11 cellular contexts compared by ENCODE assay signal in genomic region chr2:112803691-112804521, GRCh38. TPM values are rescaled to one million over a fixed set of nuclear protein-coding genes. Genes with fewer than 3 reads are reported as not detected.
DNase-seq lines count a peak whose midpoint lies in the region; ATAC-seq, FAIRE-seq and TF ChIP-seq lines count a peak whose summit lies in the region.
"Had no signal": no experiment of that assay in that cellular context is flagged by ENCODE, and none has a peak within 500 bp of the region (broad histone marks: within the 10 kb centered on the region; RNA-seq: fewer than 3 reads in every experiment).

No MANE protein-coding gene starts in this region.

- H3K36me3 ChIP-seq in adipocyte (ENCODE audit: control insufficient read depth, insufficient read depth, low read length, severe bottlenecking) (no peaks in the 10 kb centered on the region), trophoblast cell (ENCODE audit: control insufficient read depth in 1 of 2, insufficient read depth in 2 of 2, low read length in 2 of 2) (no peaks in the 10 kb centered on the region), heart right ventricle (no peaks in the 10 kb centered on the region), kidney (ENCODE audit: control insufficient read depth in 1 of 2, insufficient read depth in 2 of 2, low read length in 2 of 2) (no peaks in the 10 kb centered on the region)
- H3K36me3 ChIP-seq: cardiac muscle cell had no signal

- WGBS in trophoblast cell (ENCODE audit: extremely low coverage, insufficient coverage, insufficient read length): no CpG with 5 or more reads among the region's 5 CpGs
- 71 to 73% methylated on average over 5 of the region's 5 CpGs for WGBS in heart right ventricle, 2 donors

- no peak overlapping the region for H3K18ac ChIP-seq in trophoblast cell (ENCODE audit: low read length)

- no peak overlapping the region for H3K14ac ChIP-seq in trophoblast cell (ENCODE audit: low read length)

- H3K4ac ChIP-seq in trophoblast cell (ENCODE audit: low read depth, low read length): no peak overlapping the region

- H3K9me3 ChIP-seq in adipocyte (ENCODE audit: control insufficient read depth, low read length) (peaks cover 12% of the 10 kb centered on the region), trophoblast cell (ENCODE audit: insufficient read depth, low read depth, low read length) (no peaks in the 10 kb centered on the region), heart right ventricle (peaks cover 0 to 23% (median 0%) of the 10 kb centered on the region in 11 donors), kidney (ENCODE audit: control insufficient read depth in 1 of 2, low read length in 2 of 2) (no peaks in the 10 kb centered on the region)

- H3K4me3 ChIP-seq in adipocyte (ENCODE audit: low read length): no peak overlapping the region
- H3K4me3 ChIP-seq in trophoblast cell (ENCODE audit: low read depth, low read length): no peak overlapping the region
- H3K4me3 ChIP-seq in heart right ventricle: no peak overlapping the region
- no peak overlapping the region for H3K4me3 ChIP-seq in kidney (ENCODE audit: low read length in 2 of 2)
- H3K4me3 ChIP-seq: cardiac muscle cell, psoas muscle had no signal

- no peak overlapping the region for H3K23ac ChIP-seq in trophoblast cell (ENCODE audit: low read length)

- no peak for FAIRE-seq in kidney (lab: Jason Lieb, UNC)

- no peak overlapping the region for H2BK5ac ChIP-seq in trophoblast cell (ENCODE audit: low read depth, low read length, poor library complexity)

- intact Hi-C loops in heart right ventricle (cut with DNase I): no loop called here
- intact Hi-C loops in kidney (cut with DNase I): no loop called here

- no peaks in the 10 kb centered on the region for H3K79me2 ChIP-seq in trophoblast cell (ENCODE audit: control insufficient read depth, insufficient read depth, low read length, poor library complexity)

- no peak overlapping the region for H4K12ac ChIP-seq in trophoblast cell (ENCODE audit: low read depth, low read length)

- H2BK120ac ChIP-seq in trophoblast cell (ENCODE audit: insufficient read depth, low read length, poor library complexity): no peak overlapping the region

- no peak overlapping the region for H3K9ac ChIP-seq in adipocyte (ENCODE audit: low read length)
- H3K9ac ChIP-seq in trophoblast cell (ENCODE audit: low read length): no peak overlapping the region
- H3K9ac ChIP-seq in kidney (ENCODE audit: low read length in 2 of 2): no peak overlapping the region

- H3K4me2 ChIP-seq in trophoblast cell (ENCODE audit: low read length): no peak overlapping the region

- peaks cover 2% of the 10 kb centered on the region for H3K79me1 ChIP-seq in trophoblast cell (ENCODE audit: low read length)

- H3K27ac ChIP-seq in trophoblast cell (ENCODE audit: low read depth, low read length) (peak overlapping the region; percentile 72), heart right ventricle (no peak overlapping the region), kidney (ENCODE audit: low read depth in 2 of 2, low read length in 2 of 2) (no peak overlapping the region)
- H3K27ac ChIP-seq: cardiac muscle cell, psoas muscle had no signal

- no peaks in the 10 kb centered on the region for H3K4me1 ChIP-seq in adipocyte (ENCODE audit: control insufficient read depth, insufficient read depth, low read length)
- peaks cover 0 to 3% of the 10 kb centered on the region in 2 experiments for H3K4me1 ChIP-seq in trophoblast cell (ENCODE audit: control insufficient read depth in 1 of 2, insufficient read depth in 2 of 2, low read length in 2 of 2)
- peaks cover 0 to 6% (median 0%) of the 10 kb centered on the region in 9 donors for H3K4me1 ChIP-seq in heart right ventricle
- H3K4me1 ChIP-seq in kidney (ENCODE audit: control insufficient read depth in 1 of 2, insufficient read depth in 1 of 2, low read depth in 1 of 2, low read length in 2 of 2): no peaks in the 10 kb centered on the region
- H3K4me1 ChIP-seq: psoas muscle had no signal

- H4K8ac ChIP-seq in trophoblast cell (ENCODE audit: low read depth, low read length): no peak overlapping the region

- H2AFZ ChIP-seq in trophoblast cell (ENCODE audit: insufficient read depth, low read length, poor library complexity): no peak overlapping the region

- DNase-seq in adipocyte (ENCODE audit: low read depth): peak; percentile 59
- DNase-seq in trophoblast cell: peak; percentile 46 to 90
- DNase-seq in heart right ventricle: no peak
- no peak for DNase-seq in H4 (ENCODE audit: low spot score)
- DNase-seq in SIG-M5 (lab: John Stamatoyannopoulos, UW): no peak
- DNase-seq in kidney: no peak
- DNase-seq: psoas muscle, T-helper 9 cell had no signal

- TF ChIP-seq CTCF in heart right ventricle (IDR thresholded peaks at IDR 0.05) (no peak), kidney (IDR thresholded peaks at IDR 0.05; ENCODE audit: borderline replicate concordance, extremely low read depth, insufficient read depth) (no peak)

- H2BK12ac ChIP-seq in trophoblast cell (ENCODE audit: low read length): no peak overlapping the region

- no peak overlapping the region for H2AK5ac ChIP-seq in trophoblast cell (ENCODE audit: low read length)

- ATAC-seq in GM19043 (IDR thresholded peaks at IDR 0.05; ENCODE audit: low read depth, unreplicated experiment) (peak; percentile 47), HG03442 (IDR thresholded peaks at IDR 0.05; ENCODE audit: unreplicated experiment) (peak; percentile 44), heart right ventricle (no peak)
- ATAC-seq: psoas muscle had no signal

- H3K27me3 ChIP-seq in adipocyte (replicated peaks; ENCODE audit: control insufficient read depth, insufficient read depth, low read length) (no peaks in the 10 kb centered on the region), trophoblast cell (ENCODE audit: insufficient read depth, low read length) (no peaks in the 10 kb centered on the region), heart right ventricle (no peaks in the 10 kb centered on the region)
- H3K27me3 ChIP-seq: cardiac muscle cell had no signal

- H4K91ac ChIP-seq in trophoblast cell (ENCODE audit: low read depth, low read length): no peak overlapping the region

RNA-seq across cellular contexts. Expression of gene IL1A, which starts 19.6 kb away (rescaled TPM):
- polyA plus RNA-seq in trophoblast cell (2013): 0.05 and 0.07 TPM in 2 replicates
- total RNA-seq in heart right ventricle (not detected), kidney (0.13 TPM)
- polyA plus RNA-seq in heart right ventricle (under 1 TPM in 1 of 2 donors, not detected in 1; 0.01 TPM), kidney (ENCODE audit: insufficient read depth, low read depth, low replicate concordance) (not detected)
- 0.06 TPM in 1 of 2 replicates, not detected in the other for total RNA-seq in H4 (2014; rRNA removed; shearing (Covaris generic))
- total RNA-seq: cardiac muscle cell had no signal
- polyA plus RNA-seq: cardiac muscle cell had no signal

RNA-seq across cellular contexts. Expression of gene IL1B, which starts 32.7 kb away (rescaled TPM):
- not detected in 2 replicates for polyA plus RNA-seq in trophoblast cell (2013)
- total RNA-seq in heart right ventricle: 10 to 100 TPM in 1 of 10 donors, 1 to 10 TPM in 4, under 1 TPM in 4, not detected in 1; 0.14 to 10.3 (median 1.1) TPM
- under 1 TPM; 0.29 to 0.48 TPM for polyA plus RNA-seq in heart right ventricle
- total RNA-seq in H4 (2014; rRNA removed; shearing (Covaris generic)): not detected in 2 replicates
- 2.9 TPM for total RNA-seq in kidney
- 0.56 TPM for polyA plus RNA-seq in kidney (ENCODE audit: insufficient read depth, low read depth, low replicate concordance)
- total RNA-seq: cardiac muscle cell had no signal
- polyA plus RNA-seq: cardiac muscle cell had no signal

RNA-seq across cellular contexts. Expression of gene CKAP2L, which starts 39.5 kb away (rescaled TPM):
- 8.8 and 9.8 TPM in 2 replicates for polyA plus RNA-seq in trophoblast cell (2013)
- total RNA-seq in heart right ventricle (1 to 10 TPM in 1 of 10 donors, under 1 TPM in 5, not detected in 4; 0.34 to 1.8 (median 0.45) TPM), kidney (0.88 TPM)
- polyA plus RNA-seq in heart right ventricle (under 1 TPM in 1 of 2 donors, not detected in 1; 0.03 TPM), kidney (ENCODE audit: insufficient read depth, low read depth, low replicate concordance) (not detected)
- total RNA-seq in H4 (2014; rRNA removed; shearing (Covaris generic)): 15.7 and 15.8 TPM in 2 replicates

Comparison
In these comparisons a context has a peak if more than half of its experiments do, and no peak if none do; other contexts are left out.
1. ATAC-seq: peak in GM19043 (single experiment) and HG03442 (single experiment); none in heart right ventricle (0 of 8).
2. DNase-seq: peak in adipocyte (single experiment) and trophoblast cell (2 of 2); none in heart right ventricle (0 of 2), H4 (single experiment), SIG-M5 (single experiment) and kidney (single experiment).